In genomic region chr20:47547034-47547387, GRCh38 we compare ENCODE assay signal across 1 cellular context.
TF ChIP-seq lines count a peak whose summit lies in the region.

No MANE protein-coding gene starts in this region.

TF ChIP-seq in IMR-90, 13 proteins besides CTCF, POLR2A, EP300 and RAD21 (continued from another document):
- TF ChIP-seq USF2 (IDR thresholded peaks at IDR 0.05; ENCODE audit: low read depth, low read length), result no peak
- TF ChIP-seq CEBPB (IDR thresholded peaks at IDR 0.05; ENCODE audit: low read depth, low read length), result no peak
- TF ChIP-seq MXI1 (IDR thresholded peaks at IDR 0.05; ENCODE audit: borderline replicate concordance, low read depth, low read length), result no peak
